ENCODE assay signal across 26 cellular contexts in the genomic region with DNA sequence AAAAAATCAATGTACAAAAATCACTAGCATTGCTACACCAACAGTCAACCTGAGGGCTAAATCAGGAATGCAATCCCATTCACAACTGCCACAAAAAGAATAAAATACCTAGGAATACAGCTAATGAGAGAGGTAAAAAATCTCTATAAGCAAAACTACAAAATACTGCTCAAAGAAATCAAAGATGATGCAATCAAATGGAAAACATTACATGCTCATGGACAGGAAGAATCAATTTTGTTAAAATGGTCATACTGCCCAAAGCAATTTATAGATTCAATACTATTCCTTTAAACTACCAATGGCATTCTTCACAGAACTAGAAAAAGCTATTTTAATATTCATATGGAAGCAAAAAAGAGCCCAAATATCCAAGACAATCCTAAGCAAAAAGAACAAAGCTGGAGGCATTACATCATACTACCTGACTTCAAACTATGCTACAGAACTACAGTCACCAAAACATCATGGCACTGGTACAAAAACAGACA.
DNase-seq lines count a peak whose midpoint lies in the region; ATAC-seq, FAIRE-seq and TF ChIP-seq lines count a peak whose summit lies in the region.
"Had no signal": no experiment of that assay in that cellular context is flagged by ENCODE, and none has a peak within 500 bp of the region (broad histone marks: within the 10 kb centered on the region; RNA-seq: fewer than 3 reads in every experiment).

No MANE protein-coding gene starts in this region.

- H4K20me1 ChIP-seq in IMR-90 (ENCODE audit: insufficient read depth, low read length) (no peaks in the 10 kb centered on the region), K562 (replicated peaks; ENCODE audit: control insufficient read depth, insufficient read depth, low read length) (no peaks in the 10 kb centered on the region)
- H4K20me1 ChIP-seq: BLaER1 had no signal

- H3K36me3 ChIP-seq in HEK293 (ENCODE audit: control insufficient read depth in 2 of 2, insufficient read depth in 1 of 2, low read length in 2 of 2) = no peaks in the 10 kb centered on the region
- no peaks in the 10 kb centered on the region for H3K36me3 ChIP-seq in IMR-90 (ENCODE audit: control insufficient read depth, insufficient read depth, low read length)
- no peaks in the 10 kb centered on the region for H3K36me3 ChIP-seq in K562 (ENCODE audit: control insufficient read depth, insufficient read depth, low read length)
- no peaks in the 10 kb centered on the region for H3K36me3 ChIP-seq in ovary
- H3K36me3 ChIP-seq: BE2C, BLaER1 had no signal

- H4K5ac ChIP-seq in IMR-90 (ENCODE audit: low read depth, low read length) = no peak overlapping the region

- H3K9me3 ChIP-seq in HEK293 (ENCODE audit: control insufficient read depth, insufficient read depth, low read depth, low read length) (no peaks in the 10 kb centered on the region), IMR-90 (ENCODE audit: control insufficient read depth, insufficient read depth, low read length) (peaks cover 2% of the 10 kb centered on the region; the same call in 1 of the 2 replicates), K562 (replicated peaks; ENCODE audit: control insufficient read depth, insufficient read depth, low read depth, low read length) (peaks cover 3% of the 10 kb centered on the region; the same call in 1 of the 2 replicates), ovary (no peaks in the 10 kb centered on the region)
- H3K9me3 ChIP-seq: BE2C had no signal

- POLR2A ChIA-PET in HEK293 (lab: Yijun Ruan, JAX) = no interaction called here
- POLR2A ChIA-PET in IMR-90 (lab: Charles Lee; ENCODE audit: unreplicated experiment) = no interaction called here
- POLR2A ChIA-PET in K562 (lab: Yijun Ruan, JAX) = no interaction called here

- BruUV-seq in IMR-90 (replicated peaks; lab: Mats Ljungman, UMichigan) = no TSS peak
- no TSS peak for BruUV-seq in K562 (replicated peaks; lab: Mats Ljungman, UMichigan)

- H2AK5ac ChIP-seq in IMR-90 (ENCODE audit: low read depth, low read length) = no peak overlapping the region

- intact Hi-C loops in IMR-90 (cut with micrococcal nuclease) = no loop called here
- intact Hi-C loops in K562 (cut with micrococcal nuclease) = no loop called here
- intact Hi-C loops in ovary (cut with DNase I) = no loop called here

- H2BK20ac ChIP-seq in IMR-90 (ENCODE audit: low read depth, low read length) = no peak overlapping the region

- CTCF ChIA-PET in HEK293 (lab: Yijun Ruan, JAX) (no interaction called here), IMR-90 (lab: Yijun Ruan, JAX) (no interaction called here), K562 (lab: Yijun Ruan, JAX; ENCODE audit: low intra/inter-chr PET ratio) (no interaction called here)

- no peaks in the 10 kb centered on the region for H3K4me1 ChIP-seq in HEK293 (ENCODE audit: control insufficient read depth, insufficient read depth, low read length)
- no peaks in the 10 kb centered on the region for H3K4me1 ChIP-seq in IMR-90 (ENCODE audit: control insufficient read depth, insufficient read depth, low read length)
- H3K4me1 ChIP-seq in K562 (replicated peaks in 1 of 2; ENCODE audit: control insufficient read depth in 2 of 2, insufficient read depth in 2 of 2, low read length in 2 of 2) = no peaks in the 10 kb centered on the region
- no peaks in the 10 kb centered on the region for H3K4me1 ChIP-seq in ovary (ENCODE audit: insufficient read depth)
- H3K4me1 ChIP-seq: BE2C, BLaER1 had no signal

- TF ChIP-seq CTCF in HEK293 (tag by site-specific recombination; IDR thresholded peaks at IDR 0.05) (no peak), IMR-90 (conservative IDR thresholded peaks at IDR 0.05; ENCODE audit: low read depth, low read length) (no peak), K562 (IDR thresholded peaks at IDR 0.05 in 2 of 3, conservative IDR thresholded peaks at IDR 0.05 in 1 of 3; ENCODE audit: insufficient read depth in 2 of 3, low read depth in 1 of 3, low read length in 3 of 3) (no peak), ovary (IDR thresholded peaks at IDR 0.05) (no peak)

- H3K14ac ChIP-seq in IMR-90 (replicated peaks; ENCODE audit: low read depth, low read length) = no peak overlapping the region

- no peak for TF ChIP-seq POLR2A in IMR-90 (IDR thresholded peaks at IDR 0.05; ENCODE audit: low read depth, low read length)
- TF ChIP-seq POLR2A in K562 (conservative IDR thresholded peaks at IDR 0.05) = no peak
- no peak for TF ChIP-seq POLR2A in ovary (IDR thresholded peaks at IDR 0.05)

- H3K4me2 ChIP-seq in IMR-90 (ENCODE audit: low read depth, low read length) (no peak overlapping the region), K562 (ENCODE audit: insufficient read depth, low read length) (no peak overlapping the region)
- H3K4me2 ChIP-seq: BLaER1 had no signal

- no peaks in the 10 kb centered on the region for H3K79me1 ChIP-seq in IMR-90 (ENCODE audit: low read depth in 1 of 2, low read length in 2 of 2)

- H2BK5ac ChIP-seq in IMR-90 (ENCODE audit: low read depth, low read length, poor library complexity, severe bottlenecking) = no peak overlapping the region

- no peak for ATAC-seq in IMR-90 (ENCODE audit: low read depth)
- ATAC-seq in K562 = no peak
- no peak for ATAC-seq in GM19324 (IDR thresholded peaks at IDR 0.05; ENCODE audit: low FRiP score, unreplicated experiment)
- ATAC-seq: GM12878 had no signal

- H2AFZ ChIP-seq in IMR-90 (replicated peaks; ENCODE audit: low read length, poor library complexity) (no peak overlapping the region), K562 (ENCODE audit: low read depth, low read length) (no peak overlapping the region)

- DNase-seq in IMR-90 = no peak
- DNase-seq in K562 (ENCODE audit: extremely low read depth in 1 of 4, low spot score in 3 of 4) = no peak
- no peak for DNase-seq in ovary
- no peak for DNase-seq in mucosa of gallbladder (ENCODE audit: low spot score)
- DNase-seq: 8988T; ACHN; BE2C; C1 segment of cervical spinal cord; CD4-positive, alpha-beta memory T cell; CD4-positive, CD25-positive, alpha-beta regulatory T cell; CD8-positive, alpha-beta memory T cell; COR-L47; DMS 273 treated with DMSO at 0.1 percent for 48 hours; DMS153; DMS53; DMS79; DND-41; EL; GDM1 had no signal

- H2BK120ac ChIP-seq in IMR-90 (ENCODE audit: low read depth, low read length) = no peak overlapping the region

- TF ChIP-seq EP300 in K562 (IDR thresholded peaks at IDR 0.05; ENCODE audit: low read length) (no peak), ovary (IDR thresholded peaks at IDR 0.05) (no peak)

- no peak overlapping the region for H2AK9ac ChIP-seq in IMR-90 (replicated peaks; ENCODE audit: low read depth, low read length, poor library complexity)

- H2BK15ac ChIP-seq in IMR-90 (ENCODE audit: low read depth, low read length) = no peak overlapping the region

- no peak overlapping the region for H3K18ac ChIP-seq in IMR-90 (ENCODE audit: low read depth, low read length)

- no peak for FAIRE-seq in K562 (lab: Jason Lieb, UNC)
- FAIRE-seq: A204.1, GM12878, GM12892, GM18507 had no signal

- no peak overlapping the region for H3K27ac ChIP-seq in HEK293 (ENCODE audit: extremely low read depth, low read depth, low read length)
- no peak overlapping the region for H3K27ac ChIP-seq in IMR-90 (ENCODE audit: insufficient read depth, low read length)
- H3K27ac ChIP-seq in K562 (ENCODE audit: extremely low read depth, low read depth, low read length) = no peak overlapping the region
- H3K27ac ChIP-seq in ovary = no peak overlapping the region
- H3K27ac ChIP-seq: BLaER1 had no signal

- no peak overlapping the region for H3K4me3 ChIP-seq in HEK293 (ENCODE audit: low read depth, low read length)
- H3K4me3 ChIP-seq in IMR-90 (ENCODE audit: insufficient read depth, low read depth, low read length) = no peak overlapping the region
- H3K4me3 ChIP-seq in K562 = no peak overlapping the region
- H3K4me3 ChIP-seq in ovary = no peak overlapping the region
- H3K4me3 ChIP-seq: BLaER1, GM12878 had no signal

- H3K27me3 ChIP-seq in IMR-90 (ENCODE audit: control insufficient read depth, insufficient read depth, low read length) = no peaks in the 10 kb centered on the region
- no peaks in the 10 kb centered on the region for H3K27me3 ChIP-seq in K562 (ENCODE audit: control insufficient read depth in 2 of 2, insufficient read depth in 2 of 2, low read length in 2 of 2)
- H3K27me3 ChIP-seq in ovary = no peaks in the 10 kb centered on the region
- H3K27me3 ChIP-seq: BE2C, BLaER1 had no signal

- H3K79me2 ChIP-seq in K562 (ENCODE audit: control insufficient read depth, insufficient read depth, low read length) = no peaks in the 10 kb centered on the region

- in situ Hi-C loops in IMR-90 (cut with MboI; ENCODE audit: low sequenced_read_pairs) = no loop called here
- in situ Hi-C loops in K562 (cut with MboI) = no loop called here

- no peak overlapping the region for H3K23ac ChIP-seq in IMR-90 (ENCODE audit: low read depth, low read length)

- dilution Hi-C loops in IMR-90 (cut with HindIII; ENCODE audit: low sequenced_read_pairs, unreplicated experiment) = no loop called here

- no peak for TF ChIP-seq RAD21 in IMR-90 (IDR thresholded peaks at IDR 0.05; ENCODE audit: low read length)
- TF ChIP-seq RAD21 in K562 (CRISPR knock-in tag; conservative IDR thresholded peaks at IDR 0.05 in 1 of 2, IDR thresholded peaks at IDR 0.05 in 1 of 2) = no peak

- H4K91ac ChIP-seq in IMR-90 (ENCODE audit: insufficient read depth, low read depth, low read length) = no peak overlapping the region

- H3K56ac ChIP-seq in IMR-90 (ENCODE audit: extremely low read depth, insufficient read depth, low read length) = no peak overlapping the region

- H3K9me1 ChIP-seq in IMR-90 (ENCODE audit: insufficient read depth, low read length) (no peaks in the 10 kb centered on the region), K562 (ENCODE audit: control insufficient read depth, insufficient read depth, low read length) (no peaks in the 10 kb centered on the region)

- no peak overlapping the region for H3K4ac ChIP-seq in IMR-90 (ENCODE audit: low read depth, low read length)

- H3K9ac ChIP-seq in IMR-90 (ENCODE audit: low read depth, low read length) (no peak overlapping the region), K562 (ENCODE audit: insufficient read depth in 1 of 2, low read depth in 2 of 2, low read length in 2 of 2) (no peak overlapping the region)
- H3K9ac ChIP-seq: BLaER1 had no signal

- H4K8ac ChIP-seq in IMR-90 (ENCODE audit: low read depth in 2 of 2, low read length in 2 of 2) = no peak overlapping the region

TF ChIP-seq in HEK293, 187 proteins besides CTCF, POLR2A, EP300 and RAD21 (continues in another document):
- no peak for TF ChIP-seq BCL11B (tag by site-specific recombination; IDR thresholded peaks at IDR 0.05; ENCODE audit: low read depth)

TF ChIP-seq in K562, 482 proteins besides CTCF, POLR2A, EP300 and RAD21 (continues in another document):
- TF ChIP-seq ZNF277 (CRISPR knock-in tag; IDR thresholded peaks at IDR 0.05; ENCODE audit: borderline replicate concordance) = no peak

Comparison
In these comparisons a context has a peak if more than half of its experiments do, and no peak if none do; other contexts are left out.
1. Of the 44 proteins assayed by ChIP-seq in both K562 and HEK293: peak only in K562: none; only in HEK293: ATF2; in both: none; in neither: 43.